ENCODE assay signal across 8 cellular contexts in the genomic region with DNA sequence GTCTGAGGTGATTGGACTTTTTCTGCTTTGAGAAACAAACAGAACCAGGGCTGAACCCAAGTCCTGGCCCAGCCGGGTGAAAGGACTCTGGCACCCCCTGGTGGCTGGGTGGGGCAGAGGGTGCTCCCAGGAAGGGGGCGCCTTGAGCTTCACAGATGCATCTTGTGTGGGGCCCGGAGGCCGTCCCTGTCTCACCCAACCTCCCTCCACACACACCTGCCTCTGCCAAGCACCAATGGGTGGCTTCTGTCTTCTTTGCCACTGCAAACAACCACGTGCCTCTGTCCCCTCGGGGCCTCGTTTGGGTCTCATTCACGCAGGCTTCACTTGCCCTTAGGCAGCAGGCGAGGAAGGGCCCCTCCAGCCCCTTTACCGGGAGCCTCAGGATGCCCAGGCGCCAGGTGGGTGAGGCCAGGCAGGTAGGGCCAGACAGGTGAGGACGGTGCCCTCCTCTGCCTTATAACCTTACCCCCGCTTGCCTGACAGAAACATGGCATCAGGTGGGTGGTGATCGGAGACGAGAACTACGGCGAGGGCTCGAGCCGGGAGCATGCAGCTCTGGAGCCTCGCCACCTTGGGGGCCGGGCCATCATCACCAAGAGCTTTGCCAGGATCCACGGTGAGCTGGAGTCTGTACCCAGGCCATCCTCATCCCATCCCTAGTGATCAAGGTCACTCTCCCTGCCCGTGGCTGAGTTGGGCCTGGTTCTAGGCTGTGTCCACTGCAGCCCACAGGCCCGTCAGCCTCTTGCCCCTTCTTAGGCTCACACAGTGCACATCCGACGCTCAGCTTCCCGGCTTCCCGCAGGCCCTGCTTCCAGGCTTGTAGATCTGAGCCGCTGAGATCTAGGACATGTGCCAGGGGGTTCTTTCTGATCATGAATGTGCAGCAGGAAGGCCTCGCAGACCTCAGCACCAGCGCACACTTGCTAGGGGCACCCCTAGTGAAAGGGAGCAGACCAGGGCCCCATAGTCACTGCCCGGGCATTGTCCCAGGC. TPM values are rescaled to one million over a fixed set of nuclear protein-coding genes. Genes with fewer than 3 reads are reported as not detected.
A peak's percentile ranks its signal among the peaks of the same experiment; 100 is the strongest.
DNase-seq lines count a peak whose midpoint lies in the region; TF ChIP-seq lines count a peak whose summit lies in the region.

No MANE protein-coding gene starts in this region.

- H3K4me3 ChIP-seq in neural cell (ENCODE audit: low read length) (no peak overlapping the region), stomach smooth muscle (ENCODE audit: low read length in 2 of 2) (no peak overlapping the region)

- H3K27ac Mint-ChIP-seq in endothelial cell (ENCODE audit: unreplicated experiment), result peak overlapping the region; percentile 42

- TF ChIP-seq RAD21 in neural cell (conservative IDR thresholded peaks at IDR 0.05), result peak; percentile 42

- peaks cover 33% of the 10 kb centered on the region for H3K36me3 Mint-ChIP-seq in endothelial cell (ENCODE audit: low read depth, unreplicated experiment)

- H3K4me2 ChIP-seq in neural cell (ENCODE audit: low read length), result no peak overlapping the region

- H3K27me3 ChIP-seq in neural cell (ENCODE audit: insufficient read depth, low read depth, low read length) (no peaks in the 10 kb centered on the region), stomach smooth muscle (ENCODE audit: control insufficient read depth in 1 of 2, insufficient read depth in 2 of 2, low read length in 2 of 2) (no peaks in the 10 kb centered on the region)

- no peaks in the 10 kb centered on the region for H3K9me2 ChIP-seq in neural cell (ENCODE audit: insufficient read depth, low read length)

- TF ChIP-seq CTCF in endothelial cell (IDR thresholded peaks at IDR 0.05; ENCODE audit: unreplicated experiment), result peak; percentile 73
- TF ChIP-seq CTCF in neural cell (IDR thresholded peaks at IDR 0.05; ENCODE audit: poor library complexity, severe bottlenecking), result peak; percentile 65

- H3K9me3 ChIP-seq in neural cell (ENCODE audit: low read length), result no peaks in the 10 kb centered on the region
- H3K9me3 ChIP-seq in stomach smooth muscle (ENCODE audit: control insufficient read depth in 2 of 2, low read length in 2 of 2), result no peaks in the 10 kb centered on the region

- H3K9ac ChIP-seq in neural cell (ENCODE audit: low read length) (no peak overlapping the region), stomach smooth muscle (ENCODE audit: low read length in 2 of 2) (peak overlapping the region in 1 of 2 donors; percentile 51)

- no peak for TF ChIP-seq EP300 in neural cell (conservative IDR thresholded peaks at IDR 0.05; ENCODE audit: poor library complexity, severe bottlenecking)

- no peaks in the 10 kb centered on the region for H4K20me1 ChIP-seq in neural cell (ENCODE audit: insufficient read depth)

- no peaks in the 10 kb centered on the region for H3K79me2 ChIP-seq in neural cell (replicated peaks; ENCODE audit: insufficient read depth, low read length)

- H3K4me1 ChIP-seq in stomach smooth muscle (ENCODE audit: control insufficient read depth, insufficient read depth, low read length), result peaks cover 47% of the 10 kb centered on the region

- peaks cover 5% of the 10 kb centered on the region for H3K27me3 Mint-ChIP-seq in endothelial cell (ENCODE audit: unreplicated experiment)

- no peak overlapping the region for H3K4me3 Mint-ChIP-seq in endothelial cell (ENCODE audit: unreplicated experiment)

- peak; percentile 3 for DNase-seq in DMS53 treated with DMSO at 0.1 percent for 48 hours (lab: John Stamatoyannopoulos, UW; ENCODE audit: unreplicated experiment)
- peak; percentile 23 for DNase-seq in MV-4-11 (lab: John Stamatoyannopoulos, UW)
- peak; percentile 25 to 41 for DNase-seq in activated CD8-positive, alpha-beta memory T cell treated with anti-CD3 and anti-CD28 coated beads for 4 hours (ENCODE audit: low read depth in 2 of 2)
- peak; percentile 56 for DNase-seq in endothelial cell (ENCODE audit: low spot score)
- DNase-seq in NCI-H446 (lab: John Stamatoyannopoulos, UW), result no peak
- DNase-seq in H4 (ENCODE audit: low spot score), result no peak

- no peaks in the 10 kb centered on the region for H3K9me3 Mint-ChIP-seq in endothelial cell (ENCODE audit: unreplicated experiment)

- no peak overlapping the region for H2AFZ ChIP-seq in neural cell (ENCODE audit: low read depth, low read length)

- no peaks in the 10 kb centered on the region for H3K36me3 ChIP-seq in neural cell (ENCODE audit: insufficient read depth, low read length)
- peaks cover 50 to 63% of the 10 kb centered on the region in 2 donors for H3K36me3 ChIP-seq in stomach smooth muscle (ENCODE audit: control insufficient read depth in 2 of 2, insufficient read depth in 2 of 2, low read length in 2 of 2)

- H3K27ac ChIP-seq in neural cell (ENCODE audit: low read length), result no peak overlapping the region
- H3K27ac ChIP-seq in stomach smooth muscle (ENCODE audit: low read length), result peak overlapping the region; percentile 88

- H3K4me1 Mint-ChIP-seq in endothelial cell (ENCODE audit: unreplicated experiment), result no peaks in the 10 kb centered on the region

- no peaks in the 10 kb centered on the region for H3F3A ChIP-seq in neural cell (ENCODE audit: insufficient read depth, low read length, poor library complexity, severe bottlenecking)

TF ChIP-seq in neural cell, 6 proteins besides CTCF, POLR2A, EP300 and RAD21:
- TF ChIP-seq, protein P1, sequence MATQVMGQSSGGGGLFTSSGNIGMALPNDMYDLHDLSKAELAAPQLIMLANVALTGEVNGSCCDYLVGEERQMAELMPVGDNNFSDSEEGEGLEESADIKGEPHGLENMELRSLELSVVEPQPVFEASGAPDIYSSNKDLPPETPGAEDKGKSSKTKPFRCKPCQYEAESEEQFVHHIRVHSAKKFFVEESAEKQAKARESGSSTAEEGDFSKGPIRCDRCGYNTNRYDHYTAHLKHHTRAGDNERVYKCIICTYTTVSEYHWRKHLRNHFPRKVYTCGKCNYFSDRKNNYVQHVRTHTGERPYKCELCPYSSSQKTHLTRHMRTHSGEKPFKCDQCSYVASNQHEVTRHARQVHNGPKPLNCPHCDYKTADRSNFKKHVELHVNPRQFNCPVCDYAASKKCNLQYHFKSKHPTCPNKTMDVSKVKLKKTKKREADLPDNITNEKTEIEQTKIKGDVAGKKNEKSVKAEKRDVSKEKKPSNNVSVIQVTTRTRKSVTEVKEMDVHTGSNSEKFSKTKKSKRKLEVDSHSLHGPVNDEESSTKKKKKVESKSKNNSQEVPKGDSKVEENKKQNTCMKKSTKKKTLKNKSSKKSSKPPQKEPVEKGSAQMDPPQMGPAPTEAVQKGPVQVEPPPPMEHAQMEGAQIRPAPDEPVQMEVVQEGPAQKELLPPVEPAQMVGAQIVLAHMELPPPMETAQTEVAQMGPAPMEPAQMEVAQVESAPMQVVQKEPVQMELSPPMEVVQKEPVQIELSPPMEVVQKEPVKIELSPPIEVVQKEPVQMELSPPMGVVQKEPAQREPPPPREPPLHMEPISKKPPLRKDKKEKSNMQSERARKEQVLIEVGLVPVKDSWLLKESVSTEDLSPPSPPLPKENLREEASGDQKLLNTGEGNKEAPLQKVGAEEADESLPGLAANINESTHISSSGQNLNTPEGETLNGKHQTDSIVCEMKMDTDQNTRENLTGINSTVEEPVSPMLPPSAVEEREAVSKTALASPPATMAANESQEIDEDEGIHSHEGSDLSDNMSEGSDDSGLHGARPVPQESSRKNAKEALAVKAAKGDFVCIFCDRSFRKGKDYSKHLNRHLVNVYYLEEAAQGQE (IDR thresholded peaks at IDR 0.05; ENCODE audit: borderline replicate concordance), result no peak
- TF ChIP-seq SMC3 (conservative IDR thresholded peaks at IDR 0.05; ENCODE audit: poor library complexity), result peak; percentile 33
TF ChIP-seq in neural cell: peak in this region for 1.

RNA-seq across cellular contexts. Expression of a gene that starts 17.2 kb away (rescaled TPM):
- 20.8 TPM for total RNA-seq in endothelial cell (ENCODE audit: unreplicated experiment)
- polyA plus RNA-seq in neural cell, result 28.0 and 35.8 TPM in 2 replicates
- polyA minus RNA-seq in neural cell, result 25.8 and 27.0 TPM in 2 replicates
- total RNA-seq in H4 (2014; rRNA removed; shearing (Covaris generic)), result 22.8 and 23.1 TPM in 2 replicates

RNA-seq across cellular contexts. Expression of a gene that starts 33.7 kb away (rescaled TPM):
- not detected for total RNA-seq in endothelial cell (ENCODE audit: unreplicated experiment)
- polyA plus RNA-seq in neural cell, result 7.1 and 10.3 TPM in 2 replicates
- 6.3 and 7.8 TPM in 2 replicates for polyA minus RNA-seq in neural cell
- 0.14 TPM in 1 of 2 replicates, not detected in the other for total RNA-seq in H4 (2014; rRNA removed; shearing (Covaris generic))

RNA-seq across cellular contexts. Expression of a gene that starts 58.2 kb away (rescaled TPM):
- 83.5 TPM for total RNA-seq in endothelial cell (ENCODE audit: unreplicated experiment)
- polyA plus RNA-seq in neural cell, result 72.3 and 88.2 TPM in 2 replicates
- 110 TPM in 2 replicates for polyA minus RNA-seq in neural cell
- 53.2 and 57.4 TPM in 2 replicates for total RNA-seq in H4 (2014; rRNA removed; shearing (Covaris generic))

RNA-seq across cellular contexts. Expression of a gene that starts 58.6 kb away (rescaled TPM):
- 54.6 TPM for total RNA-seq in endothelial cell (ENCODE audit: unreplicated experiment)
- polyA plus RNA-seq in neural cell, result 148 and 153 TPM in 2 replicates
- 66.7 and 76.3 TPM in 2 replicates for polyA minus RNA-seq in neural cell
- total RNA-seq in H4 (2014; rRNA removed; shearing (Covaris generic)), result 80.0 and 123 TPM in 2 replicates

Comparison
In these comparisons a context has a peak if more than half of its experiments do, and no peak if none do; other contexts are left out.
1. DNase-seq: peak in DMS53 treated with DMSO at 0.1 percent for 48 hours (single experiment), MV-4-11 (single experiment), activated CD8-positive, alpha-beta memory T cell treated with anti-CD3 and anti-CD28 coated beads for 4 hours (2 of 2) and endothelial cell (single experiment); none in NCI-H446 (0 of 2) and H4 (single experiment).